10 cellular contexts compared by ENCODE assay signal in genomic region chr2:191319181-191319580, GRCh38.
DNase-seq lines count a peak whose midpoint lies in the region; ATAC-seq, FAIRE-seq and TF ChIP-seq lines count a peak whose summit lies in the region.
"Had no signal": no experiment of that assay in that cellular context is flagged by ENCODE, and none has a peak within 500 bp of the region (broad histone marks: within the 10 kb centered on the region; RNA-seq: fewer than 3 reads in every experiment).

No MANE protein-coding gene starts in this region.

- ATAC-seq in right cardiac atrium: peak; percentile 33 to 63

- intact Hi-C loops in right cardiac atrium (cut with DNase I): no loop called here

- H3K9me3 ChIP-seq in right cardiac atrium (ENCODE audit: control insufficient read depth, low read length): no peaks in the 10 kb centered on the region
- H3K9me3 ChIP-seq in small intestine (ENCODE audit: control insufficient read depth, low read depth): no peaks in the 10 kb centered on the region

- peak overlapping the region; percentile 92 for H3K27ac Mint-ChIP-seq in HFFc6
- no peak overlapping the region for H3K27ac Mint-ChIP-seq in activated CD4-positive, alpha-beta memory T cell treated with anti-CD3 and anti-CD28 coated beads, Interleukin-2, amount 10 ng/mL, durations not matched to agents 7 days and 5 days
- H3K27ac Mint-ChIP-seq: activated naive CD8-positive, alpha-beta T cell treated with anti-CD3 and anti-CD28 coated beads, Interleukin-2, amount 10 ng/mL, durations not matched to agents 7 days and 5 days had no signal

- peak overlapping the region; percentile 70 for H3K4me3 Mint-ChIP-seq in HFFc6
- no peak overlapping the region for H3K4me3 Mint-ChIP-seq in activated CD4-positive, alpha-beta memory T cell treated with anti-CD3 and anti-CD28 coated beads, Interleukin-2, amount 10 ng/mL, durations not matched to agents 7 days and 5 days
- H3K4me3 Mint-ChIP-seq: activated naive CD8-positive, alpha-beta T cell treated with anti-CD3 and anti-CD28 coated beads, Interleukin-2, amount 10 ng/mL, durations not matched to agents 7 days and 5 days had no signal

- H3K27ac ChIP-seq in right cardiac atrium (ENCODE audit: low read length) (no peak overlapping the region), small intestine (ENCODE audit: low read depth in 1 of 2, low read length in 1 of 2) (peak overlapping the region; percentile 20 to 90)

- H3K4me1 ChIP-seq in right cardiac atrium (ENCODE audit: control insufficient read depth, insufficient read depth, low read length) (peaks cover 4% of the 10 kb centered on the region), small intestine (ENCODE audit: control insufficient read depth in 2 of 2, insufficient read depth in 1 of 2, low read depth in 1 of 2, low read length in 1 of 2) (peaks cover 4 to 21% of the 10 kb centered on the region in 2 donors)

- H3K9me3 Mint-ChIP-seq in HFFc6: peaks cover under 1% of the 10 kb centered on the region; the same call in 1 of the 2 replicates
- H3K9me3 Mint-ChIP-seq in activated CD4-positive, alpha-beta memory T cell treated with anti-CD3 and anti-CD28 coated beads, Interleukin-2, amount 10 ng/mL, durations not matched to agents 7 days and 5 days: peaks cover 3% of the 10 kb centered on the region

- peaks cover 30% of the 10 kb centered on the region for H3K36me3 Mint-ChIP-seq in HFFc6 (ENCODE audit: low read depth)
- no peaks in the 10 kb centered on the region for H3K36me3 Mint-ChIP-seq in activated CD4-positive, alpha-beta memory T cell treated with anti-CD3 and anti-CD28 coated beads, Interleukin-2, amount 10 ng/mL, durations not matched to agents 7 days and 5 days (ENCODE audit: low read depth)

- peaks cover 2% of the 10 kb centered on the region; the same call in 1 of the 2 replicates for H3K27me3 Mint-ChIP-seq in HFFc6 (ENCODE audit: insufficient read depth)
- no peaks in the 10 kb centered on the region for H3K27me3 Mint-ChIP-seq in activated CD4-positive, alpha-beta memory T cell treated with anti-CD3 and anti-CD28 coated beads, Interleukin-2, amount 10 ng/mL, durations not matched to agents 7 days and 5 days

- POLR2A ChIA-PET in activated CD4-positive, alpha-beta memory T cell treated with anti-CD3 and anti-CD28 coated beads, Interleukin-2, amount 10 ng/mL, durations not matched to agents 7 days and 5 days (lab: Charles Lee): no interaction called here

- no peak overlapping the region for H3K4me3 ChIP-seq in right cardiac atrium (ENCODE audit: low read length)
- no peak overlapping the region for H3K4me3 ChIP-seq in small intestine (ENCODE audit: low read depth in 1 of 2, low read length in 2 of 2)

- H3K4me1 Mint-ChIP-seq in HFFc6 (ENCODE audit: low read depth): peaks cover 96% of the 10 kb centered on the region
- H3K4me1 Mint-ChIP-seq in activated CD4-positive, alpha-beta memory T cell treated with anti-CD3 and anti-CD28 coated beads, Interleukin-2, amount 10 ng/mL, durations not matched to agents 7 days and 5 days: peaks cover 11% of the 10 kb centered on the region

- no peak for TF ChIP-seq CTCF in HFFc6 (IDR thresholded peaks at IDR 0.05)

- WGBS in right cardiac atrium: 62% methylated on average over 2 of the region's 2 CpGs
- WGBS in small intestine, 3 donors: 68 to 85% (median 79%) methylated on average over 2 of the region's 2 CpGs

- CTCF ChIA-PET in activated CD4-positive, alpha-beta memory T cell treated with anti-CD3 and anti-CD28 coated beads, Interleukin-2, amount 10 ng/mL, durations not matched to agents 7 days and 5 days (lab: Charles Lee): no interaction called here

- H3K36me3 ChIP-seq in small intestine (ENCODE audit: control insufficient read depth in 2 of 2, insufficient read depth in 2 of 2, low read length in 2 of 2): no peaks in the 10 kb centered on the region

- no peak for FAIRE-seq in small intestine (lab: Jason Lieb, UNC)

- DNase-seq in HFFc6: peak; percentile 61
- peak; percentile 40 for DNase-seq in amniotic stem cell (lab: John Stamatoyannopoulos, UW)
- no peak for DNase-seq in right cardiac atrium
- DNase-seq in small intestine: no peak
- no peak for DNase-seq in NCI-H69 (lab: John Stamatoyannopoulos, UW)
- DNase-seq in SHP77 (lab: John Stamatoyannopoulos, UW): no peak
- no peak for DNase-seq in NCI-H774 (lab: John Stamatoyannopoulos, UW)
- no peak for DNase-seq in activated CD4-positive, alpha-beta memory T cell treated with anti-CD3 and anti-CD28 coated beads, Interleukin-2, amount 10 ng/mL, durations not matched to agents 7 days and 5 days
- DNase-seq: activated CD8-positive, alpha-beta memory T cell treated with anti-CD3 and anti-CD28 coated beads for 24 hours; activated naive CD8-positive, alpha-beta T cell treated with anti-CD3 and anti-CD28 coated beads, Interleukin-2, amount 10 ng/mL, durations not matched to agents 7 days and 5 days had no signal

- H3K27me3 ChIP-seq in right cardiac atrium (ENCODE audit: control insufficient read depth, insufficient read depth) (no peaks in the 10 kb centered on the region), small intestine (ENCODE audit: control insufficient read depth in 2 of 2, insufficient read depth in 2 of 2, low read length in 2 of 2) (no peaks in the 10 kb centered on the region)

Comparison
In these comparisons a context has a peak if more than half of its experiments do, and no peak if none do; other contexts are left out.
1. DNase-seq: peak in HFFc6 (single experiment) and amniotic stem cell (single experiment); none in right cardiac atrium (0 of 3), small intestine (single experiment), NCI-H69 (single experiment), SHP77 (0 of 2), NCI-H774 (single experiment) and activated CD4-positive, alpha-beta memory T cell treated with anti-CD3 and anti-CD28 coated beads, Interleukin-2, amount 10 ng/mL, durations not matched to agents 7 days and 5 days (single experiment).